In the genomic region with DNA sequence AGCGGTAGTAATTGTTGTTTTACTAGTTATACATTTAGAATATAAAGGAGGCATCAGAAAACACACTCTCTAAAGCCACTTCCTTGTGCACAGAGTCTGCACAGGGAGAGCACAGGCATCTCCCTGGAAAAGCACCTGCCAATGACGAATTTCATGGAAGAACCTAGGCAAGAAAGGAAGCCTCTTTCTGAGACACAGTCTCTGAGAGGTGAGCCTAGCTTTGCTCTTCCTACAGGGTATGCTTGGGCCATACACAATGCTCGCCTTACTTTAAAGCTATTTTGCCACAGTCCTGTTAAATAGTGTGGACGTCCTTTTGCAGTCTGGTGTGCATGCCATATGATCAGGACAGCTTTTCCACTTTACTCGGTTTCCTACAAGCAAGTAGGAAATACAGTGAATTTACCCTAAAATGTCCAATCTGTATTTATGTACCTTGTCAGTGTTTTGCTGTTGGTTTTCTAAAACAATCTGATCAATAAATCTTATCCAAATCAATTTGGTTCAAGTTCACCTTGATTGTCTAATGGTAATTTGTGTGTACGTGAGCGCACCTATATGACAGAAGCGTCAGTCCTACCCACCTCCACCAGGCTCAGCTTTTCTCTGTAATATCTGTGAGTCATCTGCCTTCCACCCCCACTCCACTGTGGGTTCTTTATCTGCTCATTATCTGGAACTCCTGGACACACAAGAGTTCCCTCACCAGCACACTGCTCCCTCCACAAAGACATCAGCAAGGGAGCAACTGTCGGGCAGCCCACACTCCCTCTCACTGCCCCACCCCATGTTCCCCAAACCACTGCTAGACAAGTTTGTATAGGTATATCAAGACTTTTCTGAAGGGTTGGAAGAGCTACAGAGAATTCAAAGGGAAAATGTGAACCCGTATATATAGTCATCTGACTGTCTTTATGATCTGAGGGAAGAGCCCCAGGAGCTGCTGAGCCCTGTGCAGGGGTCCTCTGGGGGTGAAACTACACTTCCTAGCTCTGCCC, we compare ENCODE assay signal across 1 cellular context.
A peak's percentile ranks its signal among the peaks of the same experiment; 100 is the strongest.
TF ChIP-seq lines count a peak whose summit lies in the region.

No MANE protein-coding gene starts in this region.

TF ChIP-seq in K562, 482 proteins besides CTCF, POLR2A, EP300 and RAD21 (continued from another document and continues in another):
- TF ChIP-seq, protein P1, sequence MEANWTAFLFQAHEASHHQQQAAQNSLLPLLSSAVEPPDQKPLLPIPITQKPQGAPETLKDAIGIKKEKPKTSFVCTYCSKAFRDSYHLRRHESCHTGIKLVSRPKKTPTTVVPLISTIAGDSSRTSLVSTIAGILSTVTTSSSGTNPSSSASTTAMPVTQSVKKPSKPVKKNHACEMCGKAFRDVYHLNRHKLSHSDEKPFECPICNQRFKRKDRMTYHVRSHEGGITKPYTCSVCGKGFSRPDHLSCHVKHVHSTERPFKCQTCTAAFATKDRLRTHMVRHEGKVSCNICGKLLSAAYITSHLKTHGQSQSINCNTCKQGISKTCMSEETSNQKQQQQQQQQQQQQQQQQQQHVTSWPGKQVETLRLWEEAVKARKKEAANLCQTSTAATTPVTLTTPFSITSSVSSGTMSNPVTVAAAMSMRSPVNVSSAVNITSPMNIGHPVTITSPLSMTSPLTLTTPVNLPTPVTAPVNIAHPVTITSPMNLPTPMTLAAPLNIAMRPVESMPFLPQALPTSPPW (CRISPR knock-in tag; IDR thresholded peaks at IDR 0.05), result peak; percentile 96
- TF ChIP-seq, protein P2, sequence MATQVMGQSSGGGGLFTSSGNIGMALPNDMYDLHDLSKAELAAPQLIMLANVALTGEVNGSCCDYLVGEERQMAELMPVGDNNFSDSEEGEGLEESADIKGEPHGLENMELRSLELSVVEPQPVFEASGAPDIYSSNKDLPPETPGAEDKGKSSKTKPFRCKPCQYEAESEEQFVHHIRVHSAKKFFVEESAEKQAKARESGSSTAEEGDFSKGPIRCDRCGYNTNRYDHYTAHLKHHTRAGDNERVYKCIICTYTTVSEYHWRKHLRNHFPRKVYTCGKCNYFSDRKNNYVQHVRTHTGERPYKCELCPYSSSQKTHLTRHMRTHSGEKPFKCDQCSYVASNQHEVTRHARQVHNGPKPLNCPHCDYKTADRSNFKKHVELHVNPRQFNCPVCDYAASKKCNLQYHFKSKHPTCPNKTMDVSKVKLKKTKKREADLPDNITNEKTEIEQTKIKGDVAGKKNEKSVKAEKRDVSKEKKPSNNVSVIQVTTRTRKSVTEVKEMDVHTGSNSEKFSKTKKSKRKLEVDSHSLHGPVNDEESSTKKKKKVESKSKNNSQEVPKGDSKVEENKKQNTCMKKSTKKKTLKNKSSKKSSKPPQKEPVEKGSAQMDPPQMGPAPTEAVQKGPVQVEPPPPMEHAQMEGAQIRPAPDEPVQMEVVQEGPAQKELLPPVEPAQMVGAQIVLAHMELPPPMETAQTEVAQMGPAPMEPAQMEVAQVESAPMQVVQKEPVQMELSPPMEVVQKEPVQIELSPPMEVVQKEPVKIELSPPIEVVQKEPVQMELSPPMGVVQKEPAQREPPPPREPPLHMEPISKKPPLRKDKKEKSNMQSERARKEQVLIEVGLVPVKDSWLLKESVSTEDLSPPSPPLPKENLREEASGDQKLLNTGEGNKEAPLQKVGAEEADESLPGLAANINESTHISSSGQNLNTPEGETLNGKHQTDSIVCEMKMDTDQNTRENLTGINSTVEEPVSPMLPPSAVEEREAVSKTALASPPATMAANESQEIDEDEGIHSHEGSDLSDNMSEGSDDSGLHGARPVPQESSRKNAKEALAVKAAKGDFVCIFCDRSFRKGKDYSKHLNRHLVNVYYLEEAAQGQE (CRISPR knock-in tag; IDR thresholded peaks at IDR 0.05; ENCODE audit: low read depth), result no peak
- TF ChIP-seq ZKSCAN1 (IDR thresholded peaks at IDR 0.05; ENCODE audit: low read depth, low read length) (peak; percentile 70), CBX8 (IDR thresholded peaks at IDR 0.05; ENCODE audit: borderline replicate concordance, extremely low read depth, low read depth, low read length, poor library complexity, severe bottlenecking) (no peak), TEAD4 (IDR thresholded peaks at IDR 0.05; ENCODE audit: low read length) (peak; percentile 88), TEAD4 (CRISPR knock-in tag; IDR thresholded peaks at IDR 0.05; ENCODE audit: borderline replicate concordance) (no peak), KDM4B (IDR thresholded peaks at IDR 0.05; ENCODE audit: borderline replicate concordance in 2 of 2, low read depth in 1 of 2) (0 out of 4 replicates have a peak, but pooled peaks of 1 of the 2 experiments have one; percentile 38), XRCC3 (IDR thresholded peaks at IDR 0.05) (no peak), DMBX1 (CRISPR knock-in tag; IDR thresholded peaks at IDR 0.05; ENCODE audit: borderline replicate concordance) (peak; percentile 69), ERF (CRISPR knock-in tag; IDR thresholded peaks at IDR 0.05) (peak; percentile 35; the same call in 1 of the 2 replicates), CREB1 (IDR thresholded peaks at IDR 0.05) (peak; percentile 85), CREB1 (CRISPR knock-in tag; IDR thresholded peaks at IDR 0.05) (no peak), ZBTB1 (CRISPR knock-in tag; IDR thresholded peaks at IDR 0.05; ENCODE audit: borderline replicate concordance, low read depth) (no peak)
- TF ChIP-seq, protein P3, sequence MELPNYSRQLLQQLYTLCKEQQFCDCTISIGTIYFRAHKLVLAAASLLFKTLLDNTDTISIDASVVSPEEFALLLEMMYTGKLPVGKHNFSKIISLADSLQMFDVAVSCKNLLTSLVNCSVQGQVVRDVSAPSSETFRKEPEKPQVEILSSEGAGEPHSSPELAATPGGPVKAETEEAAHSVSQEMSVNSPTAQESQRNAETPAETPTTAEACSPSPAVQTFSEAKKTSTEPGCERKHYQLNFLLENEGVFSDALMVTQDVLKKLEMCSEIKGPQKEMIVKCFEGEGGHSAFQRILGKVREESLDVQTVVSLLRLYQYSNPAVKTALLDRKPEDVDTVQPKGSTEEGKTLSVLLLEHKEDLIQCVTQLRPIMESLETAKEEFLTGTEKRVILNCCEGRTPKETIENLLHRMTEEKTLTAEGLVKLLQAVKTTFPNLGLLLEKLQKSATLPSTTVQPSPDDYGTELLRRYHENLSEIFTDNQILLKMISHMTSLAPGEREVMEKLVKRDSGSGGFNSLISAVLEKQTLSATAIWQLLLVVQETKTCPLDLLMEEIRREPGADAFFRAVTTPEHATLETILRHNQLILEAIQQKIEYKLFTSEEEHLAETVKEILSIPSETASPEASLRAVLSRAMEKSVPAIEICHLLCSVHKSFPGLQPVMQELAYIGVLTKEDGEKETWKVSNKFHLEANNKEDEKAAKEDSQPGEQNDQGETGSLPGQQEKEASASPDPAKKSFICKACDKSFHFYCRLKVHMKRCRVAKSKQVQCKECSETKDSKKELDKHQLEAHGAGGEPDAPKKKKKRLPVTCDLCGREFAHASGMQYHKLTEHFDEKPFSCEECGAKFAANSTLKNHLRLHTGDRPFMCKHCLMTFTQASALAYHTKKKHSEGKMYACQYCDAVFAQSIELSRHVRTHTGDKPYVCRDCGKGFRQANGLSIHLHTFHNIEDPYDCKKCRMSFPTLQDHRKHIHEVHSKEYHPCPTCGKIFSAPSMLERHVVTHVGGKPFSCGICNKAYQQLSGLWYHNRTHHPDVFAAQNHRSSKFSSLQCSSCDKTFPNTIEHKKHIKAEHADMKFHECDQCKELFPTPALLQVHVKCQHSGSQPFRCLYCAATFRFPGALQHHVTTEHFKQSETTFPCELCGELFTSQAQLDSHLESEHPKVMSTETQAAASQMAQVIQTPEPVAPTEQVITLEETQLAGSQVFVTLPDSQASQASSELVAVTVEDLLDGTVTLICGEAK (IDR thresholded peaks at IDR 0.05), result 0 out of 2 replicates have a peak, but pooled peaks have one; percentile 19
- TF ChIP-seq, protein P3 (CRISPR knock-in tag; IDR thresholded peaks at IDR 0.05), result no peak
- TF ChIP-seq, protein P4, sequence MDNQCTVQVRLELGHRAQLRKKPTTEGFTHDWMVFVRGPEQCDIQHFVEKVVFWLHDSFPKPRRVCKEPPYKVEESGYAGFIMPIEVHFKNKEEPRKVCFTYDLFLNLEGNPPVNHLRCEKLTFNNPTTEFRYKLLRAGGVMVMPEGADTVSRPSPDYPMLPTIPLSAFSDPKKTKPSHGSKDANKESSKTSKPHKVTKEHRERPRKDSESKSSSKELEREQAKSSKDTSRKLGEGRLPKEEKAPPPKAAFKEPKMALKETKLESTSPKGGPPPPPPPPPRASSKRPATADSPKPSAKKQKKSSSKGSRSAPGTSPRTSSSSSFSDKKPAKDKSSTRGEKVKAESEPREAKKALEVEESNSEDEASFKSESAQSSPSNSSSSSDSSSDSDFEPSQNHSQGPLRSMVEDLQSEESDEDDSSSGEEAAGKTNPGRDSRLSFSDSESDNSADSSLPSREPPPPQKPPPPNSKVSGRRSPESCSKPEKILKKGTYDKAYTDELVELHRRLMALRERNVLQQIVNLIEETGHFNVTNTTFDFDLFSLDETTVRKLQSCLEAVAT (IDR thresholded peaks at IDR 0.05), result peak; percentile 55 to 91; a peak in 3 of 4 replicates
- TF ChIP-seq, protein P5, sequence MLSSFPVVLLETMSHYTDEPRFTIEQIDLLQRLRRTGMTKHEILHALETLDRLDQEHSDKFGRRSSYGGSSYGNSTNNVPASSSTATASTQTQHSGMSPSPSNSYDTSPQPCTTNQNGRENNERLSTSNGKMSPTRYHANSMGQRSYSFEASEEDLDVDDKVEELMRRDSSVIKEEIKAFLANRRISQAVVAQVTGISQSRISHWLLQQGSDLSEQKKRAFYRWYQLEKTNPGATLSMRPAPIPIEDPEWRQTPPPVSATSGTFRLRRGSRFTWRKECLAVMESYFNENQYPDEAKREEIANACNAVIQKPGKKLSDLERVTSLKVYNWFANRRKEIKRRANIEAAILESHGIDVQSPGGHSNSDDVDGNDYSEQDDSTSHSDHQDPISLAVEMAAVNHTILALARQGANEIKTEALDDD (IDR thresholded peaks at IDR 0.05), result peak; percentile 83
